Comparison of ENCODE assay signal across 13 cellular contexts in genomic region chr7:11620822-11621395, GRCh38.
"Had no signal": no experiment of that assay in that cellular context is flagged by ENCODE, and none has a peak within 500 bp of the region (broad histone marks: within the 10 kb centered on the region; RNA-seq: fewer than 3 reads in every experiment).

No MANE protein-coding gene starts in this region.

- H3K27me3 ChIP-seq: transverse colon had no signal

- DNase-seq: activated CD4-positive, alpha-beta T cell treated with anti-CD3 and anti-CD28 coated beads for 4 hours; activated CD8-positive, alpha-beta T cell treated with anti-CD3 and anti-CD28 coated beads for 36 hours; activated effector memory CD4-positive, alpha-beta T cell treated with anti-CD3 and anti-CD28 coated beads, Interleukin-2, amount 50 U/mL, for 16 hours; activated T-cell treated with anti-CD3 and anti-CD28 coated beads, Interleukin-2, amount 50 U/mL, for 4 hours; amniotic stem cell; caudate nucleus; erythroblast; left cardiac atrium; midbrain; stimulated activated CD4-positive, alpha-beta T cell treated with anti-CD3 and anti-CD28 coated beads, Interleukin-2, amount 100 ng/mL, for 48 hours; transverse colon had no signal

- ATAC-seq: activated CD8-positive, alpha-beta T cell treated with anti-CD3 and anti-CD28 coated beads for 36 hours; activated T-cell treated with anti-CD3 and anti-CD28 coated beads, Interleukin-2, amount 50 U/mL, for 4 hours; left cardiac atrium; stimulated activated memory B cell treated with anti-CD40 and anti-IgM and Interleukin-4, amounts not matched to agents 10 μg/mL and 1 μg/mL and 100 μg/mL, for 72 hours had no signal

- H3K9me3 ChIP-seq: transverse colon had no signal

- H3K4me3 ChIP-seq: lung, transverse colon had no signal

- H3K36me3 ChIP-seq: transverse colon had no signal

- H3K4me1 ChIP-seq: transverse colon had no signal

- H3K27ac ChIP-seq: transverse colon had no signal
